Comparison of ENCODE assay signal across 8 cellular contexts in genomic region chr1:161119379-161120061, GRCh38. TPM values are rescaled to one million over a fixed set of nuclear protein-coding genes. Genes with fewer than 3 reads are reported as not detected.
DNase-seq lines count a peak whose midpoint lies in the region; ATAC-seq, FAIRE-seq and TF ChIP-seq lines count a peak whose summit lies in the region.

No MANE protein-coding gene starts in this region.

- H3K27me3 ChIP-seq in RWPE2 (ENCODE audit: insufficient read depth, poor library complexity, severe bottlenecking) (no peaks in the 10 kb centered on the region), right atrium auricular region (no peaks in the 10 kb centered on the region), small intestine (ENCODE audit: control insufficient read depth in 2 of 2, insufficient read depth in 2 of 2, low read length in 2 of 2) (no peaks in the 10 kb centered on the region)

- DNase-seq in GM03348 (ENCODE audit: low spot score) (peak; percentile 79), RWPE2 (ENCODE audit: low spot score) (no peak), right atrium auricular region (ENCODE audit: low spot score) (peak; percentile 78), small intestine (peak; percentile 85), NCI-H2107 treated with DMSO at 0.1 percent for 48 hours (lab: John Stamatoyannopoulos, UW; ENCODE audit: unreplicated experiment) (no peak), NCI-H146 (lab: John Stamatoyannopoulos, UW) (no peak)

- peaks cover 53% of the 10 kb centered on the region for H3K4me1 Mint-ChIP-seq in activated naive CD8-positive, alpha-beta T cell (ENCODE audit: low read depth)

- no peak for FAIRE-seq in small intestine (lab: Jason Lieb, UNC)

- H3K9me3 ChIP-seq in RWPE2 (ENCODE audit: severe bottlenecking): no peaks in the 10 kb centered on the region
- H3K9me3 ChIP-seq in right atrium auricular region: no peaks in the 10 kb centered on the region
- H3K9me3 ChIP-seq in small intestine (ENCODE audit: control insufficient read depth, low read depth): no peaks in the 10 kb centered on the region

- peak overlapping the region; percentile 98 for H3K4me3 Mint-ChIP-seq in activated naive CD8-positive, alpha-beta T cell

- H3K36me3 ChIP-seq in RWPE2 (ENCODE audit: low read depth) (peaks cover 68% of the 10 kb centered on the region), right atrium auricular region (peaks cover 47% of the 10 kb centered on the region), small intestine (ENCODE audit: control insufficient read depth in 2 of 2, insufficient read depth in 2 of 2, low read length in 2 of 2) (peaks cover 19 to 27% of the 10 kb centered on the region in 2 donors)

- peaks cover 26% of the 10 kb centered on the region for H3K4me1 ChIP-seq in RWPE2 (ENCODE audit: insufficient read depth, poor library complexity, severe bottlenecking)
- H3K4me1 ChIP-seq in right atrium auricular region: peaks cover 0 to 41% of the 10 kb centered on the region in 2 donors
- peaks cover 4 to 12% of the 10 kb centered on the region in 2 donors for H3K4me1 ChIP-seq in small intestine (ENCODE audit: control insufficient read depth in 2 of 2, insufficient read depth in 1 of 2, low read depth in 1 of 2, low read length in 1 of 2)

- TF ChIP-seq CTCF in RWPE2 (IDR thresholded peaks at IDR 0.05; ENCODE audit: poor library complexity, severe bottlenecking): peak; percentile 55
- TF ChIP-seq CTCF in right atrium auricular region (IDR thresholded peaks at IDR 0.05): no peak

- H3K27ac ChIP-seq in RWPE2 (ENCODE audit: poor library complexity, severe bottlenecking) (peak overlapping the region; percentile 75), right atrium auricular region (peak overlapping the region; percentile 90 to 94), small intestine (ENCODE audit: low read depth in 1 of 2, low read length in 1 of 2) (peak overlapping the region; percentile 92 to 97)

- H3K36me3 Mint-ChIP-seq in activated naive CD8-positive, alpha-beta T cell: peaks cover 7% of the 10 kb centered on the region

- H3K27me3 Mint-ChIP-seq in activated naive CD8-positive, alpha-beta T cell: no peaks in the 10 kb centered on the region

- peak; percentile 57 for ATAC-seq in HG02870 (IDR thresholded peaks at IDR 0.05; ENCODE audit: unreplicated experiment)
- peak; percentile 48 for ATAC-seq in RWPE2 (ENCODE audit: low read depth)

- H3K9me3 Mint-ChIP-seq in activated naive CD8-positive, alpha-beta T cell (ENCODE audit: low read depth): no peaks in the 10 kb centered on the region

- H3K4me3 ChIP-seq in RWPE2 (ENCODE audit: severe bottlenecking) (no peak overlapping the region), right atrium auricular region (no peak overlapping the region), small intestine (ENCODE audit: low read depth in 1 of 2, low read length in 2 of 2) (peak overlapping the region in 1 of 2 donors; percentile 80)

- H3K27ac Mint-ChIP-seq in activated naive CD8-positive, alpha-beta T cell: peak overlapping the region; percentile 98

- WGBS in small intestine, 3 donors: 23 to 58% (median 51%) methylated on average over 4 of the region's 4 CpGs

RNA-seq across cellular contexts. Expression of gene NIT1, which starts 1.6 kb away (rescaled TPM):
- total RNA-seq in right atrium auricular region: 10 to 100 TPM; 19.1 to 26.0 TPM
- 100 to 1,000 TPM in 1 of 3 donors, 10 to 100 TPM in 2; 51.3 to 131 (median 74.6) TPM for polyA plus RNA-seq in small intestine

RNA-seq across cellular contexts. Expression of gene PFDN2, which starts 1.7 kb away (rescaled TPM):
- total RNA-seq in right atrium auricular region: 10 to 100 TPM; 39.9 to 42.2 TPM
- polyA plus RNA-seq in small intestine: 100 to 1,000 TPM in 2 of 3 donors, 10 to 100 TPM in 1; 95.1 to 130 (median 116) TPM

RNA-seq across cellular contexts. Expression of gene DEDD, which starts 12.9 kb away (rescaled TPM):
- total RNA-seq in right atrium auricular region: 10 to 100 TPM; 21.8 to 28.9 TPM
- polyA plus RNA-seq in small intestine: 10 to 100 TPM; 22.7 to 26.2 (median 23.0) TPM

RNA-seq across cellular contexts. Expression of gene KLHDC9, which starts 21.4 kb away (rescaled TPM):
- 1 to 10 TPM; 2.9 to 7.8 TPM for total RNA-seq in right atrium auricular region
- 1 to 10 TPM; 1.8 to 3.8 (median 2.2) TPM for polyA plus RNA-seq in small intestine

RNA-seq across cellular contexts. Expression of gene NECTIN4, which starts 30.2 kb away (rescaled TPM):
- under 1 TPM in 1 of 2 donors, not detected in 1; 0.75 TPM for total RNA-seq in right atrium auricular region
- 1 to 10 TPM in 1 of 3 donors, under 1 TPM in 1, not detected in 1; 0.22 to 1.0 TPM for polyA plus RNA-seq in small intestine

Comparison
In these comparisons a context has a peak if more than half of its experiments do, and no peak if none do; other contexts are left out.
1. DNase-seq: peak in GM03348 (single experiment), right atrium auricular region (single experiment) and small intestine (single experiment); none in RWPE2 (single experiment), NCI-H2107 treated with DMSO at 0.1 percent for 48 hours (single experiment) and NCI-H146 (single experiment).
2. Peak in every context shown above with its lines, with median percentiles within 50 percentile points of each other: H3K27ac ChIP-seq.